Comparison of ENCODE assay signal across 8 cellular contexts in genomic region chr7:33040803-33041516, GRCh38. TPM values are rescaled to one million over a fixed set of nuclear protein-coding genes. Genes with fewer than 3 reads are reported as not detected.
DNase-seq lines count a peak whose midpoint lies in the region; ATAC-seq, FAIRE-seq and TF ChIP-seq lines count a peak whose summit lies in the region.

No MANE protein-coding gene starts in this region.

- TF ChIP-seq CTCF in foreskin keratinocyte (conservative IDR thresholded peaks at IDR 0.05) (no peak), endodermal cell (conservative IDR thresholded peaks at IDR 0.05) (no peak)

- H3K27me3 ChIP-seq in foreskin keratinocyte (no peaks in the 10 kb centered on the region), small intestine (ENCODE audit: control insufficient read depth in 2 of 2, insufficient read depth in 2 of 2, low read length in 2 of 2) (no peaks in the 10 kb centered on the region), endodermal cell (ENCODE audit: control insufficient read depth, insufficient read depth, low read length, poor library complexity, severe bottlenecking) (no peaks in the 10 kb centered on the region)

- CTCF ChIA-PET in activated CD8-positive, alpha-beta memory T cell treated with anti-CD3 and anti-CD28 coated beads, Interleukin-2, amount 10 ng/mL, durations not matched to agents 7 days and 5 days (lab: Charles Lee): interaction anchor here (0.7 to 2.8 kb wide), 8 partner anchors 9 to 240 kb away, joined by 3 to 22 read pairs (median 9); partner anchors contain the start of genes FKBP9, NT5C3A and RP9

- H3K36me3 Mint-ChIP-seq in activated CD8-positive, alpha-beta memory T cell treated with anti-CD3 and anti-CD28 coated beads, Interleukin-2, amount 10 ng/mL, durations not matched to agents 7 days and 5 days: peaks cover 16% of the 10 kb centered on the region
- H3K36me3 Mint-ChIP-seq in endodermal cell (ENCODE audit: low read depth): no peaks in the 10 kb centered on the region

- H3K9ac ChIP-seq in endodermal cell (ENCODE audit: extremely low read depth, low read length, poor library complexity, severe bottlenecking): no peak overlapping the region

- H3K4me1 ChIP-seq in foreskin keratinocyte (peaks cover 36% of the 10 kb centered on the region), small intestine (ENCODE audit: control insufficient read depth in 2 of 2, insufficient read depth in 1 of 2, low read depth in 1 of 2, low read length in 1 of 2) (peaks cover 0 to 5% of the 10 kb centered on the region in 2 donors), endodermal cell (ENCODE audit: control insufficient read depth, insufficient read depth, low read length) (no peaks in the 10 kb centered on the region)

- H3K4me3 ChIP-seq in small intestine (ENCODE audit: low read depth in 1 of 2, low read length in 2 of 2): peak overlapping the region in 1 of 2 donors; percentile 11
- no peak overlapping the region for H3K4me3 ChIP-seq in endodermal cell (ENCODE audit: low read length)

- WGBS in small intestine, 3 donors: 4 to 28% (median 8%) methylated on average over 9 of the region's 9 CpGs
- 93 to 95% methylated on average over 4 to 7 of the region's 9 CpGs for WGBS in endodermal cell (ENCODE audit: insufficient coverage in 1 of 2, insufficient read length in 1 of 2), 2 experiments

- H3K27me3 Mint-ChIP-seq in activated CD8-positive, alpha-beta memory T cell treated with anti-CD3 and anti-CD28 coated beads, Interleukin-2, amount 10 ng/mL, durations not matched to agents 7 days and 5 days: no peaks in the 10 kb centered on the region
- no peaks in the 10 kb centered on the region for H3K27me3 Mint-ChIP-seq in endodermal cell (ENCODE audit: insufficient read depth)

- peak overlapping the region; percentile 80 for H3K4me3 Mint-ChIP-seq in activated CD8-positive, alpha-beta memory T cell treated with anti-CD3 and anti-CD28 coated beads, Interleukin-2, amount 10 ng/mL, durations not matched to agents 7 days and 5 days
- H3K4me3 Mint-ChIP-seq in endodermal cell: no peak overlapping the region

- peak overlapping the region; percentile 61 for H3K27ac ChIP-seq in foreskin keratinocyte
- peak overlapping the region; percentile 68 to 77 for H3K27ac ChIP-seq in small intestine (ENCODE audit: low read depth in 1 of 2, low read length in 1 of 2)
- H3K27ac ChIP-seq in endodermal cell (ENCODE audit: low read depth, low read length): no peak overlapping the region

- FAIRE-seq in small intestine (lab: Jason Lieb, UNC): peak; percentile 41

- H3K9me3 Mint-ChIP-seq in activated CD8-positive, alpha-beta memory T cell treated with anti-CD3 and anti-CD28 coated beads, Interleukin-2, amount 10 ng/mL, durations not matched to agents 7 days and 5 days (ENCODE audit: low read depth): no peaks in the 10 kb centered on the region
- no peaks in the 10 kb centered on the region for H3K9me3 Mint-ChIP-seq in endodermal cell

- H3K9me3 ChIP-seq in small intestine (ENCODE audit: control insufficient read depth, low read depth) (no peaks in the 10 kb centered on the region), endodermal cell (ENCODE audit: control insufficient read depth, low read length) (no peaks in the 10 kb centered on the region)

- peak; percentile 96 for ATAC-seq in GM21528 (IDR thresholded peaks at IDR 0.05; ENCODE audit: low FRiP score, unreplicated experiment)
- ATAC-seq in activated CD8-positive, alpha-beta memory T cell treated with anti-CD3 and anti-CD28 coated beads, Interleukin-2, amount 10 ng/mL, durations not matched to agents 7 days and 5 days: peak; percentile 98
- ATAC-seq in foreskin keratinocyte: peak; percentile 100

- DNase-seq in ELR (ENCODE audit: low read depth) (peak; percentile 45), KBM-7 (peak; percentile 73), foreskin keratinocyte (peak; percentile 80 to 90), small intestine (peak; percentile 97), endodermal cell (no peak), NCI-H2227 treated with DMSO at 0.1 percent for 48 hours (lab: John Stamatoyannopoulos, UW) (no peak)
- peak; percentile 84 for DNase-seq in activated CD8-positive, alpha-beta memory T cell treated with anti-CD3 and anti-CD28 coated beads, Interleukin-2, amount 10 ng/mL, durations not matched to agents 7 days and 5 days

- in situ Hi-C loops in KBM-7 (cut with MboI; ENCODE audit: low pct_unique_long_range_greater_than_20kb, low sequenced_read_pairs): no loop called here

- H3K36me3 ChIP-seq in small intestine (ENCODE audit: control insufficient read depth in 2 of 2, insufficient read depth in 2 of 2, low read length in 2 of 2) (no peaks in the 10 kb centered on the region), endodermal cell (ENCODE audit: control insufficient read depth, insufficient read depth, low read length) (no peaks in the 10 kb centered on the region)

- H3K4me1 Mint-ChIP-seq in activated CD8-positive, alpha-beta memory T cell treated with anti-CD3 and anti-CD28 coated beads, Interleukin-2, amount 10 ng/mL, durations not matched to agents 7 days and 5 days: peaks cover 42% of the 10 kb centered on the region
- peaks cover 26% of the 10 kb centered on the region for H3K4me1 Mint-ChIP-seq in endodermal cell

- peak overlapping the region; percentile 83 for H3K27ac Mint-ChIP-seq in activated CD8-positive, alpha-beta memory T cell treated with anti-CD3 and anti-CD28 coated beads, Interleukin-2, amount 10 ng/mL, durations not matched to agents 7 days and 5 days
- H3K27ac Mint-ChIP-seq in endodermal cell: no peak overlapping the region

RNA-seq across cellular contexts. Expression of gene NT5C3A, which starts 21.6 kb away (rescaled TPM):
- total RNA-seq in activated CD8-positive, alpha-beta memory T cell treated with anti-CD3 and anti-CD28 coated beads, Interleukin-2, amount 10 ng/mL, durations not matched to agents 7 days and 5 days: 10 to 100 TPM; 52.7 to 81.4 TPM
- total RNA-seq in foreskin keratinocyte (25.4 and 26.7 TPM in 2 replicates), endodermal cell (10 to 100 TPM; 17.5 to 22.1 TPM)
- polyA plus RNA-seq in foreskin keratinocyte (18.1 and 21.3 TPM in 2 replicates), small intestine (100 to 1,000 TPM in 1 of 3 donors, 10 to 100 TPM in 2; 40.1 to 108 (median 81.0) TPM)
- 29.1 TPM for polyA plus RNA-seq in endodermal cell (2013, experiment 1 of 2)
- 26.7 TPM for polyA plus RNA-seq in endodermal cell (2013, experiment 2 of 2)

Comparison
In these comparisons a context has a peak if more than half of its experiments do, and no peak if none do; other contexts are left out.
1. DNase-seq: peak in ELR (single experiment), KBM-7 (single experiment), activated CD8-positive, alpha-beta memory T cell treated with anti-CD3 and anti-CD28 coated beads, Interleukin-2, amount 10 ng/mL, durations not matched to agents 7 days and 5 days (single experiment), foreskin keratinocyte (2 of 2) and small intestine (single experiment); none in endodermal cell (single experiment) and NCI-H2227 treated with DMSO at 0.1 percent for 48 hours (single experiment).
2. Peak in every context shown above with its lines, with median percentiles within 50 percentile points of each other: ATAC-seq.